Comparison of ENCODE assay signal across 22 cellular contexts in the genomic region with DNA sequence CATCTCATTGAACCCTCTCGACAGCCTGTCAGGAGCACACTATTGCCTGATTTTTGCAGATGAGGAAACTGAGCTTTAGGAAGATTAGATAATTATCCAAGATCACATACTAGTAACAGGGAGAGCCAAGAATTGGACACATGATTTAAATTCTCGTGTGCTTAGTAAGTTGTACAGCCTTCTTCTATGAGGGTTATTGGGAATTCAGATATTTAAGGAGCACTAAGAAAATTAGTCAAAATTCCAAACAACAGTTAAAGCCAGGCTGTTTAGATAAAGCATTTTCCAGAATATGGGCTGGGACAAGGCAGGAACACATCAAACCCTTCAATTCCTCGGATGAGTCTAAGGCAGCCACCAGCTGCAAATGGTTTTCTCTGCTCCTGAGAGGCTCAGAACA.
"Had no signal": no experiment of that assay in that cellular context is flagged by ENCODE, and none has a peak within 500 bp of the region (broad histone marks: within the 10 kb centered on the region; RNA-seq: fewer than 3 reads in every experiment).

No MANE protein-coding gene starts in this region.

- H3K79me2 ChIP-seq: parathyroid adenoma had no signal

- H3K9me3 ChIP-seq: breast epithelium, left ventricle myocardium inferior, right atrium auricular region, suprapubic skin, tibial artery had no signal

- H2AFZ ChIP-seq: parathyroid adenoma had no signal

- H3K4me1 ChIP-seq: breast epithelium, left ventricle myocardium inferior, right atrium auricular region, spleen, suprapubic skin, tibial artery had no signal

- ATAC-seq: activated CD4-positive, CD25-positive, alpha-beta regulatory T cell treated with anti-CD3 and anti-CD28 coated beads, Interleukin-2, amount 50 U/mL, for 24 hours had no signal

- DNase-seq: activated CD4-positive, alpha-beta memory T cell treated with anti-CD3 and anti-CD28 coated beads for 36 hours; activated CD4-positive, alpha-beta T cell treated with anti-CD3 and anti-CD28 coated beads for 48 hours; activated CD8-positive, alpha-beta memory T cell treated with anti-CD3 and anti-CD28 coated beads, Interleukin-2, amount 50 U/mL, for 4 hours; activated gamma-delta T cell; activated naive CD4-positive, alpha-beta T cell treated with anti-CD3 and anti-CD28 coated beads, Interleukin-2, amount 10 ng/mL, durations not matched to agents 7 days and 5 days; activated naive CD8-positive, alpha-beta T cell treated with anti-CD3 and anti-CD28 coated beads, Interleukin-2, amount 10 ng/mL, durations not matched to agents 7 days and 5 days; activated T-cell treated with anti-CD3 and anti-CD28 coated beads, Interleukin-2, amount 50 U/mL, for 1 hour; amygdala; central memory CD4-positive, alpha-beta T cell; foreskin melanocyte; glutamatergic neuron; islet precursor cell; left ventricle myocardium inferior; spleen; stimulated activated naive CD4-positive, alpha-beta T cell; tibial artery had no signal

- H3K9ac ChIP-seq: parathyroid adenoma had no signal

- H3K27ac ChIP-seq: breast epithelium, left ventricle myocardium inferior, parathyroid adenoma, right atrium auricular region, spleen, suprapubic skin, tibial artery, VCaP had no signal

- H3K27me3 ChIP-seq: breast epithelium, right atrium auricular region, suprapubic skin, tibial artery had no signal

- H3K36me3 ChIP-seq: breast epithelium, left ventricle myocardium inferior, right atrium auricular region, spleen, suprapubic skin, tibial artery had no signal

- H3K4me3 ChIP-seq: breast epithelium, left ventricle myocardium inferior, right atrium auricular region, spleen, suprapubic skin, tibial artery had no signal
